Comparison of ENCODE assay signal across 21 cellular contexts in the genomic region with DNA sequence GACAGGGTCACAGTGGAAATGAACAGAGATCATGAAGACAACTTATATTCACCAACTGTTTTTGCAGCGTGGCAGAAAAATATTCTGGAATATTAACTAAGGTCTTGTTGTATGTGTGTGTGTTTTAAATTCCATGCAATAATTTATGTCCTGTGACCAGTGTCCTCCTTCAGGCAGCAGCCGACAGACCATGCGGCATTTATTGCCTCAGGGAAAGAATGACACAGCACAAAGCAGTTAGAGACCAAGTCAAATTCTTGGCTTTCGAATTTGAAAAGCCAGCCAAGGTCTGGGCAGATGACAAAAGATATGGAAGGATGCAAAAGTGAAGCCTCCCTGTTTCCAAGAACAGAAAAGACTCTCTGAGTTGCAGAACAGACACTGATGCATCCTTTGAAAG.
DNase-seq lines count a peak whose midpoint lies in the region; ATAC-seq, FAIRE-seq and TF ChIP-seq lines count a peak whose summit lies in the region.
"Had no signal": no experiment of that assay in that cellular context is flagged by ENCODE, and none has a peak within 500 bp of the region (broad histone marks: within the 10 kb centered on the region; RNA-seq: fewer than 3 reads in every experiment).

No MANE protein-coding gene starts in this region.

- FAIRE-seq in K562 (lab: Jason Lieb, UNC) = no peak
- FAIRE-seq: D721Med, endothelial cell of umbilical vein had no signal

- H3K4me2 ChIP-seq in K562 (ENCODE audit: insufficient read depth, low read length) = no peak overlapping the region

- no peaks in the 10 kb centered on the region for H4K20me1 ChIP-seq in K562 (replicated peaks; ENCODE audit: control insufficient read depth, insufficient read depth, low read length)

- peaks cover 4% of the 10 kb centered on the region for H3K27me3 Mint-ChIP-seq in Caco-2 (ENCODE audit: insufficient read depth, unreplicated experiment)
- H3K27me3 Mint-ChIP-seq: activated CD8-positive, alpha-beta memory T cell treated with anti-CD3 and anti-CD28 coated beads, Interleukin-2, amount 10 ng/mL, durations not matched to agents 7 days and 5 days had no signal

- intact Hi-C loops in K562 (cut with micrococcal nuclease) (no loop called here), Caco-2 (cut with micrococcal nuclease; ENCODE audit: unreplicated experiment) (no loop called here)

- H3K4me1 ChIP-seq in K562 (replicated peaks in 1 of 2; ENCODE audit: control insufficient read depth in 2 of 2, insufficient read depth in 2 of 2, low read length in 2 of 2) (no peaks in the 10 kb centered on the region), Caco-2 (no peaks in the 10 kb centered on the region)
- H3K4me1 ChIP-seq: prostate gland had no signal

- 4% methylated on average over 4 of the region's 4 CpGs for WGBS in K562 (ENCODE audit: insufficient coverage, low coverage, missing lambda C conversion rate)

- no TSS peak for BruUV-seq in K562 (replicated peaks; lab: Mats Ljungman, UMichigan)
- BruUV-seq in Caco-2 (replicated peaks; lab: Mats Ljungman, UMichigan) = no TSS peak

- H3K4me3 ChIP-seq in K562 (no peak overlapping the region), Caco-2 (ENCODE audit: low read depth, low read length) (no peak overlapping the region)
- H3K4me3 ChIP-seq: mucosa of descending colon, prostate gland, tibial artery had no signal

- POLR2A ChIA-PET in K562 (lab: Yijun Ruan, JAX) = no interaction called here
- POLR2A ChIA-PET in Caco-2 (lab: Charles Lee) = no interaction called here

- no peak overlapping the region for H3K27ac Mint-ChIP-seq in Caco-2 (ENCODE audit: unreplicated experiment)
- H3K27ac Mint-ChIP-seq: activated CD8-positive, alpha-beta memory T cell treated with anti-CD3 and anti-CD28 coated beads, Interleukin-2, amount 10 ng/mL, durations not matched to agents 7 days and 5 days; activated naive CD4-positive, alpha-beta T cell treated with anti-CD3 and anti-CD28 coated beads for 36 hours had no signal

- TF ChIP-seq RAD21 in K562 (CRISPR knock-in tag; conservative IDR thresholded peaks at IDR 0.05 in 1 of 2, IDR thresholded peaks at IDR 0.05 in 1 of 2) = no peak

- no peaks in the 10 kb centered on the region for H3K79me2 ChIP-seq in K562 (ENCODE audit: control insufficient read depth, insufficient read depth, low read length)

- H3K36me3 ChIP-seq in K562 (ENCODE audit: control insufficient read depth, insufficient read depth, low read length) (no peaks in the 10 kb centered on the region), Caco-2 (ENCODE audit: control insufficient read depth, insufficient read depth, low read length) (no peaks in the 10 kb centered on the region)
- H3K36me3 ChIP-seq: prostate gland had no signal

- no peaks in the 10 kb centered on the region for H3K36me3 Mint-ChIP-seq in Caco-2 (ENCODE audit: insufficient read depth, unreplicated experiment)

- DNase-seq in A172 (ENCODE audit: low spot score) (peak; percentile 22), H4 (ENCODE audit: low spot score) (peak; percentile 26), K562 (ENCODE audit: extremely low read depth in 1 of 4, low spot score in 3 of 4) (peak in 1 of 4 experiments; percentile 9), iPS-NIHi7 (ENCODE audit: extremely low spot score) (peak; percentile 50), NCI-H2196 (lab: John Stamatoyannopoulos, UW; ENCODE audit: unreplicated experiment) (no peak), Caco-2 (no peak), hepatic stellate cell (ENCODE audit: low spot score) (no peak)
- DNase-seq: ACHN; activated CD8-positive, alpha-beta memory T cell treated with anti-CD3 and anti-CD28 coated beads, Interleukin-2, amount 10 ng/mL, durations not matched to agents 7 days and 5 days; activated naive CD4-positive, alpha-beta T cell treated with anti-CD3 and anti-CD28 coated beads for 36 hours; central memory CD4-positive, alpha-beta T cell; KG1; mucosa of descending colon; NCI-H1930; NCI-H748 treated with DMSO at 0.1 percent for 48 hours; stimulated activated CD4-positive, alpha-beta T cell treated with anti-CD3 and anti-CD28 coated beads, Interleukin-1b, Interleukin-23, amount 100 ng/mL, for 48 hours; tibial artery had no signal

- ATAC-seq in K562 = no peak
- ATAC-seq in GM18873 (IDR thresholded peaks at IDR 0.05; ENCODE audit: low FRiP score, unreplicated experiment) = no peak
- ATAC-seq: activated CD8-positive, alpha-beta memory T cell treated with anti-CD3 and anti-CD28 coated beads, Interleukin-2, amount 10 ng/mL, durations not matched to agents 7 days and 5 days; mucosa of descending colon had no signal

- no peak overlapping the region for H3K9ac ChIP-seq in K562 (ENCODE audit: insufficient read depth in 1 of 2, low read depth in 2 of 2, low read length in 2 of 2)

- in situ Hi-C loops in K562 (cut with MboI) = no loop called here

- no peaks in the 10 kb centered on the region for H3K9me3 Mint-ChIP-seq in Caco-2 (ENCODE audit: unreplicated experiment)

- no peaks in the 10 kb centered on the region for H3K9me1 ChIP-seq in K562 (ENCODE audit: control insufficient read depth, insufficient read depth, low read length)

- H3K27me3 ChIP-seq in K562 (ENCODE audit: control insufficient read depth in 2 of 2, insufficient read depth in 2 of 2, low read length in 2 of 2) (no peaks in the 10 kb centered on the region), Caco-2 (replicated peaks; ENCODE audit: control insufficient read depth, insufficient read depth, low read length) (no peaks in the 10 kb centered on the region)
- H3K27me3 ChIP-seq: tibial artery had no signal

- TF ChIP-seq CTCF in K562 (IDR thresholded peaks at IDR 0.05 in 2 of 3, conservative IDR thresholded peaks at IDR 0.05 in 1 of 3; ENCODE audit: insufficient read depth in 2 of 3, low read depth in 1 of 3, low read length in 3 of 3) = no peak
- TF ChIP-seq CTCF in Caco-2 (IDR thresholded peaks at IDR 0.05; ENCODE audit: insufficient read depth in 1 of 2, low read depth in 1 of 2, low read length in 1 of 2, severe bottlenecking in 1 of 2, unreplicated experiment in 1 of 2) = no peak

- H3K9me3 ChIP-seq in K562 (replicated peaks; ENCODE audit: control insufficient read depth, insufficient read depth, low read depth, low read length) (no peaks in the 10 kb centered on the region), Caco-2 (no peaks in the 10 kb centered on the region)
- H3K9me3 ChIP-seq: mucosa of descending colon, prostate gland had no signal

- TF ChIP-seq EP300 in K562 (IDR thresholded peaks at IDR 0.05; ENCODE audit: low read length) = no peak

- no peak for TF ChIP-seq POLR2A in K562 (conservative IDR thresholded peaks at IDR 0.05)

- H3K4me1 Mint-ChIP-seq in Caco-2 (ENCODE audit: low read depth, unreplicated experiment) = peaks cover 7% of the 10 kb centered on the region
- H3K4me1 Mint-ChIP-seq: activated CD8-positive, alpha-beta memory T cell treated with anti-CD3 and anti-CD28 coated beads, Interleukin-2, amount 10 ng/mL, durations not matched to agents 7 days and 5 days had no signal

- no peak overlapping the region for H3K27ac ChIP-seq in K562 (ENCODE audit: extremely low read depth, low read depth, low read length)
- H3K27ac ChIP-seq: prostate gland had no signal

- no peak overlapping the region for H2AFZ ChIP-seq in K562 (ENCODE audit: low read depth, low read length)

- CTCF ChIA-PET in K562 (lab: Yijun Ruan, JAX; ENCODE audit: low intra/inter-chr PET ratio) = no interaction called here
- CTCF ChIA-PET in Caco-2 (lab: Charles Lee) = no interaction called here

- H3K4me3 Mint-ChIP-seq in Caco-2 (ENCODE audit: unreplicated experiment) = no peak overlapping the region
- H3K4me3 Mint-ChIP-seq: activated CD8-positive, alpha-beta memory T cell treated with anti-CD3 and anti-CD28 coated beads, Interleukin-2, amount 10 ng/mL, durations not matched to agents 7 days and 5 days; activated naive CD4-positive, alpha-beta T cell treated with anti-CD3 and anti-CD28 coated beads for 36 hours had no signal

TF ChIP-seq in K562, 482 proteins besides CTCF, POLR2A, EP300 and RAD21 (continues in another document):
- TF ChIP-seq CEBPG (CRISPR knock-in tag; IDR thresholded peaks at IDR 0.05) (no peak), CEBPG (tag; conservative IDR thresholded peaks at IDR 0.05 in 1 of 2, IDR thresholded peaks at IDR 0.05 in 1 of 2) (peak in 1 of 2 experiments; percentile 47; a peak in 2 of 4 replicates), ZNF586 (CRISPR knock-in tag; conservative IDR thresholded peaks at IDR 0.05) (no peak), MEIS2 (IDR thresholded peaks at IDR 0.05; ENCODE audit: partially characterized antibody) (peak; percentile 34), ZNF316 (IDR thresholded peaks at IDR 0.05) (peak; percentile 70), NFE2 (IDR thresholded peaks at IDR 0.05; ENCODE audit: low read depth) (peak; percentile 72), MAFG (tag; conservative IDR thresholded peaks at IDR 0.05) (peak; percentile 87), BACH1 (tag; IDR thresholded peaks at IDR 0.05) (peak; percentile 36; the same call in 1 of the 2 replicates), MCM3 (IDR thresholded peaks at IDR 0.05) (no peak), ZNF561 (CRISPR knock-in tag; conservative IDR thresholded peaks at IDR 0.05) (no peak), NFE2L1 (tag; IDR thresholded peaks at IDR 0.05; ENCODE audit: borderline replicate concordance, low read depth) (peak; percentile 51; the same call in 1 of the 2 replicates), ZZZ3 (IDR thresholded peaks at IDR 0.05) (no peak), ZFX (CRISPR knock-in tag; IDR thresholded peaks at IDR 0.05) (no peak), MAFK (IDR thresholded peaks at IDR 0.05; ENCODE audit: low read length) (peak; percentile 53; the same call in 1 of the 2 replicates)
- TF ChIP-seq, protein P1, sequence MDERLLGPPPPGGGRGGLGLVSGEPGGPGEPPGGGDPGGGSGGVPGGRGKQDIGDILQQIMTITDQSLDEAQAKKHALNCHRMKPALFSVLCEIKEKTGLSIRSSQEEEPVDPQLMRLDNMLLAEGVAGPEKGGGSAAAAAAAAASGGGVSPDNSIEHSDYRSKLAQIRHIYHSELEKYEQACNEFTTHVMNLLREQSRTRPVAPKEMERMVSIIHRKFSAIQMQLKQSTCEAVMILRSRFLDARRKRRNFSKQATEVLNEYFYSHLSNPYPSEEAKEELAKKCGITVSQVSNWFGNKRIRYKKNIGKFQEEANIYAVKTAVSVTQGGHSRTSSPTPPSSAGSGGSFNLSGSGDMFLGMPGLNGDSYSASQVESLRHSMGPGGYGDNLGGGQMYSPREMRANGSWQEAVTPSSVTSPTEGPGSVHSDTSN (CRISPR knock-in tag; IDR thresholded peaks at IDR 0.05; ENCODE audit: low read depth) = no peak
- TF ChIP-seq, protein P1 (tag; conservative IDR thresholded peaks at IDR 0.05; ENCODE audit: low read depth) = peak; percentile 68

Comparison
In these comparisons a context has a peak if more than half of its experiments do, and no peak if none do; other contexts are left out.
1. DNase-seq: peak in A172 (single experiment), H4 (single experiment) and iPS-NIHi7 (single experiment); none in NCI-H2196 (single experiment), Caco-2 (0 of 2) and hepatic stellate cell (single experiment).